Comparison of ENCODE assay signal across 2 cellular contexts in the genomic region with DNA sequence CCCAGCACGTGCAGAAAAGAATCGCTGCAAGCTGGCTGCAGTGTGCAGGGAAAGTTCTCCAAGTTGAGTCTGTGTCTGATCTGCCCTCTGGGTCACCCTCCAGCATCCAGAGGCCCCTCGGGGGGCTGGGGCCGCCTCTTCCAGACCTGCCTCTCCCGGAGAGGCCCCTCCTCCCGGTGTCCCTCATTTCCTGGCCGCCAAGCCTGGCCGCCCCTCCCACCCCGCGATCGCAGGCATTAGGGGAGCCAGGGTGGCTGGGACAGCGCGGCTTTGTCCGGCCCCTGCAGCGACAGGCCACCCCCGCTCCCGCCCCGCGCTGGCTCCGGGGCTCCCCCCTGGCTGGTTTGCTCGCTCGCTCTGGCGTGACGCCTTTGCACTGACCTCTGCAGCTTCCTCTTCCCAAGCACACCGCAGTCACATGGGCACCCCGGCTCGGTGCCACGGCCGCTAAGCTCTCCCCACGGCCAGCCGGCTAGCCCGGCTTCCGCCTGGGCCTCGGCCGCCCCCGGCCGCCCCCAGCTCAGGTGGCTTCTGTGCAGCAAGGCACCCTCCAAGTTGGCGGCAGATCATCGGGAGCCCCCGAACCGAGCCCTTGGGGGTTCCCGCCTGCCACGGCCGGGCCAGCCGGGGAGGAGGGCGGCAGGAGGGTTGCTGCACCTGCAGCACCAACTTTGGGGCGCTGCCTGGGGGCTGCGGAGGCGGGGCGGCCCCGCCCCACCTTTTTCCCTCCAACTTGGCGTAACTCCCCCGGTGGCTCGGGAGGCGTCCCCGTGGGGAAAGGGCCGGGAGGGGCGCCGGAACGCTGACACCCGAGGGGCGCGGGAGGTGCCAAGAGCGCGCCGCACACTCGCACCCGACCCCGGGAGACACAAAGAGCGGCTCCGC.
TF ChIP-seq lines count a peak whose summit lies in the region.

No MANE protein-coding gene starts in this region.

TF ChIP-seq in Ishikawa, 13 proteins besides CTCF, POLR2A, EP300 and RAD21 (continued from another document):
- TF ChIP-seq, protein P1, sequence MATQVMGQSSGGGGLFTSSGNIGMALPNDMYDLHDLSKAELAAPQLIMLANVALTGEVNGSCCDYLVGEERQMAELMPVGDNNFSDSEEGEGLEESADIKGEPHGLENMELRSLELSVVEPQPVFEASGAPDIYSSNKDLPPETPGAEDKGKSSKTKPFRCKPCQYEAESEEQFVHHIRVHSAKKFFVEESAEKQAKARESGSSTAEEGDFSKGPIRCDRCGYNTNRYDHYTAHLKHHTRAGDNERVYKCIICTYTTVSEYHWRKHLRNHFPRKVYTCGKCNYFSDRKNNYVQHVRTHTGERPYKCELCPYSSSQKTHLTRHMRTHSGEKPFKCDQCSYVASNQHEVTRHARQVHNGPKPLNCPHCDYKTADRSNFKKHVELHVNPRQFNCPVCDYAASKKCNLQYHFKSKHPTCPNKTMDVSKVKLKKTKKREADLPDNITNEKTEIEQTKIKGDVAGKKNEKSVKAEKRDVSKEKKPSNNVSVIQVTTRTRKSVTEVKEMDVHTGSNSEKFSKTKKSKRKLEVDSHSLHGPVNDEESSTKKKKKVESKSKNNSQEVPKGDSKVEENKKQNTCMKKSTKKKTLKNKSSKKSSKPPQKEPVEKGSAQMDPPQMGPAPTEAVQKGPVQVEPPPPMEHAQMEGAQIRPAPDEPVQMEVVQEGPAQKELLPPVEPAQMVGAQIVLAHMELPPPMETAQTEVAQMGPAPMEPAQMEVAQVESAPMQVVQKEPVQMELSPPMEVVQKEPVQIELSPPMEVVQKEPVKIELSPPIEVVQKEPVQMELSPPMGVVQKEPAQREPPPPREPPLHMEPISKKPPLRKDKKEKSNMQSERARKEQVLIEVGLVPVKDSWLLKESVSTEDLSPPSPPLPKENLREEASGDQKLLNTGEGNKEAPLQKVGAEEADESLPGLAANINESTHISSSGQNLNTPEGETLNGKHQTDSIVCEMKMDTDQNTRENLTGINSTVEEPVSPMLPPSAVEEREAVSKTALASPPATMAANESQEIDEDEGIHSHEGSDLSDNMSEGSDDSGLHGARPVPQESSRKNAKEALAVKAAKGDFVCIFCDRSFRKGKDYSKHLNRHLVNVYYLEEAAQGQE (IDR thresholded peaks at IDR 0.05; ENCODE audit: low read depth): no peak
- TF ChIP-seq TCF12 (IDR thresholded peaks at IDR 0.05; ENCODE audit: low read depth) (no peak), ZBTB7A (IDR thresholded peaks at IDR 0.05; ENCODE audit: low read depth) (peak; percentile 83), CREB1 (IDR thresholded peaks at IDR 0.05; ENCODE audit: low read depth) (no peak), TAF1 (IDR thresholded peaks at IDR 0.05; ENCODE audit: low read depth) (peak; percentile 61)
- TF ChIP-seq, protein P2, sequence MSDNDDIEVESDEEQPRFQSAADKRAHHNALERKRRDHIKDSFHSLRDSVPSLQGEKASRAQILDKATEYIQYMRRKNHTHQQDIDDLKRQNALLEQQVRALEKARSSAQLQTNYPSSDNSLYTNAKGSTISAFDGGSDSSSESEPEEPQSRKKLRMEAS (IDR thresholded peaks at IDR 0.05): peak; percentile 96

TF ChIP-seq in SK-N-SH, 30 proteins besides CTCF, POLR2A, EP300 and RAD21 (continued from another document):
- TF ChIP-seq, protein P3, sequence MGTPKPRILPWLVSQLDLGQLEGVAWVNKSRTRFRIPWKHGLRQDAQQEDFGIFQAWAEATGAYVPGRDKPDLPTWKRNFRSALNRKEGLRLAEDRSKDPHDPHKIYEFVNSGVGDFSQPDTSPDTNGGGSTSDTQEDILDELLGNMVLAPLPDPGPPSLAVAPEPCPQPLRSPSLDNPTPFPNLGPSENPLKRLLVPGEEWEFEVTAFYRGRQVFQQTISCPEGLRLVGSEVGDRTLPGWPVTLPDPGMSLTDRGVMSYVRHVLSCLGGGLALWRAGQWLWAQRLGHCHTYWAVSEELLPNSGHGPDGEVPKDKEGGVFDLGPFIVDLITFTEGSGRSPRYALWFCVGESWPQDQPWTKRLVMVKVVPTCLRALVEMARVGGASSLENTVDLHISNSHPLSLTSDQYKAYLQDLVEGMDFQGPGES (IDR thresholded peaks at IDR 0.05; ENCODE audit: low read depth, low read length): no peak
- TF ChIP-seq MXI1 (IDR thresholded peaks at IDR 0.05; ENCODE audit: low read depth, low read length): peak; percentile 41; the same call in 1 of the 2 replicates
- TF ChIP-seq FOXM1 (IDR thresholded peaks at IDR 0.05; ENCODE audit: low read depth): no peak
- TF ChIP-seq TEAD4 (IDR thresholded peaks at IDR 0.05; ENCODE audit: borderline replicate concordance, insufficient read depth): no peak
- TF ChIP-seq RCOR1 (IDR thresholded peaks at IDR 0.05; ENCODE audit: low read length): no peak
- TF ChIP-seq MEF2A (IDR thresholded peaks at IDR 0.05; ENCODE audit: borderline replicate concordance, low read depth): no peak
- no peak for TF ChIP-seq NRF1 (IDR thresholded peaks at IDR 0.05; ENCODE audit: low read depth, low read length)
- TF ChIP-seq CHD2 (IDR thresholded peaks at IDR 0.05; ENCODE audit: low read length, partially characterized antibody): no peak
- TF ChIP-seq, protein P2 (IDR thresholded peaks at IDR 0.05; ENCODE audit: low read depth): peak; percentile 83
- TF ChIP-seq, protein P4, sequence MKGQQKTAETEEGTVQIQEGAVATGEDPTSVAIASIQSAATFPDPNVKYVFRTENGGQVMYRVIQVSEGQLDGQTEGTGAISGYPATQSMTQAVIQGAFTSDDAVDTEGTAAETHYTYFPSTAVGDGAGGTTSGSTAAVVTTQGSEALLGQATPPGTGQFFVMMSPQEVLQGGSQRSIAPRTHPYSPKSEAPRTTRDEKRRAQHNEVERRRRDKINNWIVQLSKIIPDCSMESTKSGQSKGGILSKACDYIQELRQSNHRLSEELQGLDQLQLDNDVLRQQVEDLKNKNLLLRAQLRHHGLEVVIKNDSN (IDR thresholded peaks at IDR 0.05; ENCODE audit: borderline replicate concordance, low read depth): peak; percentile 82
- TF ChIP-seq JUND (IDR thresholded peaks at IDR 0.05): no peak
- no peak for TF ChIP-seq EZH2phosphoT487 (IDR thresholded peaks at IDR 0.05; ENCODE audit: borderline replicate concordance, low read depth)
- TF ChIP-seq, protein P5, sequence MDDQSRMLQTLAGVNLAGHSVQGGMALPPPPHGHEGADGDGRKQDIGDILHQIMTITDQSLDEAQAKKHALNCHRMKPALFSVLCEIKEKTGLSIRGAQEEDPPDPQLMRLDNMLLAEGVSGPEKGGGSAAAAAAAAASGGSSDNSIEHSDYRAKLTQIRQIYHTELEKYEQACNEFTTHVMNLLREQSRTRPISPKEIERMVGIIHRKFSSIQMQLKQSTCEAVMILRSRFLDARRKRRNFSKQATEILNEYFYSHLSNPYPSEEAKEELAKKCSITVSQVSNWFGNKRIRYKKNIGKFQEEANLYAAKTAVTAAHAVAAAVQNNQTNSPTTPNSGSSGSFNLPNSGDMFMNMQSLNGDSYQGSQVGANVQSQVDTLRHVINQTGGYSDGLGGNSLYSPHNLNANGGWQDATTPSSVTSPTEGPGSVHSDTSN (IDR thresholded peaks at IDR 0.05): no peak
- TF ChIP-seq FOXJ3 (CRISPR knock-in tag; IDR thresholded peaks at IDR 0.05): no peak
- no peak for TF ChIP-seq RXRA (IDR thresholded peaks at IDR 0.05; ENCODE audit: borderline replicate concordance, low read depth)
- TF ChIP-seq, protein P6, sequence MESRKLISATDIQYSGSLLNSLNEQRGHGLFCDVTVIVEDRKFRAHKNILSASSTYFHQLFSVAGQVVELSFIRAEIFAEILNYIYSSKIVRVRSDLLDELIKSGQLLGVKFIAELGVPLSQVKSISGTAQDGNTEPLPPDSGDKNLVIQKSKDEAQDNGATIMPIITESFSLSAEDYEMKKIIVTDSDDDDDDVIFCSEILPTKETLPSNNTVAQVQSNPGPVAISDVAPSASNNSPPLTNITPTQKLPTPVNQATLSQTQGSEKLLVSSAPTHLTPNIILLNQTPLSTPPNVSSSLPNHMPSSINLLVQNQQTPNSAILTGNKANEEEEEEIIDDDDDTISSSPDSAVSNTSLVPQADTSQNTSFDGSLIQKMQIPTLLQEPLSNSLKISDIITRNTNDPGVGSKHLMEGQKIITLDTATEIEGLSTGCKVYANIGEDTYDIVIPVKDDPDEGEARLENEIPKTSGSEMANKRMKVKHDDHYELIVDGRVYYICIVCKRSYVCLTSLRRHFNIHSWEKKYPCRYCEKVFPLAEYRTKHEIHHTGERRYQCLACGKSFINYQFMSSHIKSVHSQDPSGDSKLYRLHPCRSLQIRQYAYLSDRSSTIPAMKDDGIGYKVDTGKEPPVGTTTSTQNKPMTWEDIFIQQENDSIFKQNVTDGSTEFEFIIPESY (IDR thresholded peaks at IDR 0.05; ENCODE audit: borderline replicate concordance, low read depth): no peak
